8 cellular contexts compared by ENCODE assay signal in genomic region chr16:16202400-16203143, GRCh38. TPM values are rescaled to one million over a fixed set of nuclear protein-coding genes. Genes with fewer than 3 reads are reported as not detected.
A peak's percentile ranks its signal among the peaks of the same experiment; 100 is the strongest.
DNase-seq lines count a peak whose midpoint lies in the region; TF ChIP-seq lines count a peak whose summit lies in the region.
"Not testable (repeated sequence)": the region's sequence is repeated elsewhere in the genome, so short reads cannot be mapped to it uniquely, and the experiment has no call there.

No MANE protein-coding gene starts in this region.

- peaks cover 5 to 13% (median 5%) of the 10 kb centered on the region in 4 donors for H3K4me1 ChIP-seq in liver (ENCODE audit: control insufficient read depth in 4 of 4, insufficient read depth in 4 of 4, low read length in 3 of 4)

- TF ChIP-seq CTCF in CD14-positive monocyte (IDR thresholded peaks at IDR 0.05) (peak; percentile 51), endothelial cell (IDR thresholded peaks at IDR 0.05; ENCODE audit: unreplicated experiment) (peak; percentile 22), liver (IDR thresholded peaks at IDR 0.05; ENCODE audit: low read depth, low read length, missing input control) (peak; percentile 30)

- peak; percentile 46 to 59 for TF ChIP-seq RAD21 in liver (IDR thresholded peaks at IDR 0.05)

- H3K4me3 ChIP-seq in liver (ENCODE audit: low read depth in 1 of 3, low read length in 3 of 3) = not testable (repeated sequence)

- H3K27me3 Mint-ChIP-seq in CD14-positive monocyte (ENCODE audit: low read depth in 3 of 3); endothelial cell (ENCODE audit: unreplicated experiment): not testable (repeated sequence)

- not testable (repeated sequence) for H3K4me3 Mint-ChIP-seq in CD14-positive monocyte; endothelial cell (ENCODE audit: unreplicated experiment)

- 41% methylated on average over 4 of the region's 4 CpGs for WGBS in liver

- H3K36me3 Mint-ChIP-seq in CD14-positive monocyte = peaks cover 5 to 22% of the 10 kb centered on the region in 2 donors
- not testable (repeated sequence) for H3K36me3 Mint-ChIP-seq in endothelial cell (ENCODE audit: low read depth, unreplicated experiment)

- not testable (repeated sequence) for H3K9me3 ChIP-seq in liver (ENCODE audit: control insufficient read depth in 4 of 4, low read length in 3 of 4)

- H3K36me3 ChIP-seq in liver (ENCODE audit: control insufficient read depth in 4 of 4, insufficient read depth in 3 of 4, low read depth in 1 of 4, low read length in 3 of 4) = not testable (repeated sequence)

- intact Hi-C loops in CD14-positive monocyte (cut with micrococcal nuclease) = not testable (repeated sequence)

- not testable (repeated sequence) for H3K27ac ChIP-seq in liver (ENCODE audit: low read depth in 1 of 2, low read length in 2 of 2)

- DNase-seq in CD14-positive monocyte (ENCODE audit: low spot score) (peak; percentile 75), H4 (ENCODE audit: low spot score) (peak; percentile 53), NCI-H1694 treated with DMSO at 0.1 percent for 48 hours (lab: John Stamatoyannopoulos, UW) (peak; percentile 20), RKO (ENCODE audit: low spot score) (peak; percentile 49), endothelial cell (ENCODE audit: low spot score) (peak; percentile 51)
- DNase-seq in activated CD8-positive, alpha-beta memory T cell treated with anti-CD3 and anti-CD28 coated beads, Interleukin-2, amount 50 U/mL, for 48 hours = peak; percentile 65
- peak; percentile 23 to 32 for DNase-seq in stimulated activated CD4-positive, alpha-beta T cell treated with anti-CD3 and anti-CD28 coated beads, Interleukin-2, amount 100 ng/mL, for 48 hours

- H3K9me3 Mint-ChIP-seq in CD14-positive monocyte; endothelial cell (ENCODE audit: unreplicated experiment): not testable (repeated sequence)

- not testable (repeated sequence) for H3K9ac ChIP-seq in liver (ENCODE audit: low read depth in 1 of 2, low read length in 2 of 2)

- H3K27me3 ChIP-seq in liver (ENCODE audit: control insufficient read depth in 4 of 4, insufficient read depth in 4 of 4, low read length in 3 of 4) = not testable (repeated sequence)

- H3K4me1 Mint-ChIP-seq in CD14-positive monocyte = peaks cover 36% of the 10 kb centered on the region
- H3K4me1 Mint-ChIP-seq in endothelial cell (ENCODE audit: unreplicated experiment) = not testable (repeated sequence)

- peak overlapping the region in 3 of 7 donors; percentile 25 to 58 (median 26) for H3K27ac Mint-ChIP-seq in CD14-positive monocyte
- not testable (repeated sequence) for H3K27ac Mint-ChIP-seq in endothelial cell (ENCODE audit: unreplicated experiment)

TF ChIP-seq in liver, 16 proteins besides CTCF, POLR2A, EP300 and RAD21:
- peak; percentile 10 to 38 for TF ChIP-seq RXRA (IDR thresholded peaks at IDR 0.05)

RNA-seq across cellular contexts. Expression of gene ABCC6, which starts 20.7 kb away (rescaled TPM):
- polyA plus RNA-seq in CD14-positive monocyte = 10 to 100 TPM in 1 of 2 donors, 1 to 10 TPM in 1; 6.1 to 14.7 TPM
- total RNA-seq in H4 (2014; rRNA removed; shearing (Covaris generic)) = 1.6 and 3.1 TPM in 2 replicates
- total RNA-seq in endothelial cell (ENCODE audit: unreplicated experiment) = 0.36 TPM
- total RNA-seq in liver = 100 to 1,000 TPM; 107 to 162 TPM
- polyA plus RNA-seq in liver = 10 to 100 TPM; 50.6 to 84.6 TPM

RNA-seq across cellular contexts. Expression of gene NOMO3, which starts 29.8 kb away (rescaled TPM):
- polyA plus RNA-seq in CD14-positive monocyte (10 to 100 TPM in 1 of 2 donors, 1 to 10 TPM in 1; 7.1 to 39.0 TPM), liver (10 to 100 TPM in 1 of 2 donors, 1 to 10 TPM in 1; 4.5 to 16.6 TPM)
- total RNA-seq in H4 (2014; rRNA removed; shearing (Covaris generic)) = 20.9 and 50.4 TPM in 2 replicates
- total RNA-seq in endothelial cell (ENCODE audit: unreplicated experiment) (38.9 TPM), liver (10 to 100 TPM; 12.6 to 31.6 TPM)

Comparison
In these comparisons a context has a peak if more than half of its experiments do, and no peak if none do; other contexts are left out.
1. DNase-seq: peak in every context shown above with its lines; median percentile 75 in CD14-positive monocyte; 65 in activated CD8-positive, alpha-beta memory T cell treated with anti-CD3 and anti-CD28 coated beads, Interleukin-2, amount 50 U/mL, for 48 hours; 53 in H4; 51 in endothelial cell; 49 in RKO; 28 in stimulated activated CD4-positive, alpha-beta T cell treated with anti-CD3 and anti-CD28 coated beads, Interleukin-2, amount 100 ng/mL, for 48 hours; 20 in NCI-H1694 treated with DMSO at 0.1 percent for 48 hours.
2. RNA of gene ABCC6, which starts 20.7 kb away (total RNA-seq): 107 to 162 TPM in liver; 1.6 to 3.1 TPM in H4 and 0.36 TPM in endothelial cell (single experiment); every median in the first group is over 10 times any median in the second.
3. Peak in every context shown above with its lines, with median percentiles within 50 percentile points of each other: CTCF ChIP-seq.